ENCODE assay signal across 14 cellular contexts in the genomic region with DNA sequence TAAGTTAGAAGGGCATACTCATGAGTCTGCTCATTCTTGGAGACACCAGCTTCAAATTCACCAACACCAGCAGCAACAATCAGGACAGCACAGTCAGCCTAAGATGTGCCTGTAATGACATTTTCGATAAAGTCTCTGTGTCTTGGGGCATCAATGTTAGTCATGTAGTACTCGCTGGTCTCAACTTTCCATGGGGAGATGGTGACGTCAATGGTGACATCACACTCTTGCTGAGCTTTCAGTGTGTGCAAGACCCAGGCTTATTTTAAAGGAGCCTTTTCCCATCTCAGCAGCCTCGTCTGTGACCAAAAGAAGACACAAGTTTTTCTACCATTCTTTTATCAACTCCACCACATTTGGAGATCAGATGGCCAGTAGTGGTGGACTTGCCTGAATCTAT.
DNase-seq lines count a peak whose midpoint lies in the region; ATAC-seq and TF ChIP-seq lines count a peak whose summit lies in the region.
"Had no signal": no experiment of that assay in that cellular context is flagged by ENCODE, and none has a peak within 500 bp of the region (broad histone marks: within the 10 kb centered on the region; RNA-seq: fewer than 3 reads in every experiment).

No MANE protein-coding gene starts in this region.

- no peak overlapping the region for H3K4me3 ChIP-seq in fibroblast of mammary gland (ENCODE audit: control insufficient read depth, low read depth, low read length)
- H3K4me3 ChIP-seq: BLaER1 had no signal

- H3K36me3 Mint-ChIP-seq in activated naive CD4-positive, alpha-beta T cell treated with anti-CD3 and anti-CD28 coated beads for 36 hours (ENCODE audit: low read depth), result no peaks in the 10 kb centered on the region
- no peaks in the 10 kb centered on the region for H3K36me3 Mint-ChIP-seq in activated naive CD4-positive, alpha-beta T cell treated with anti-CD3 and anti-CD28 coated beads, Interleukin-2, amount 50 U/mL, for 72 hours
- H3K36me3 Mint-ChIP-seq: IgD-negative memory B cell had no signal

- intact Hi-C loops in activated naive CD4-positive, alpha-beta T cell treated with anti-CD3 and anti-CD28 coated beads for 36 hours (cut with micrococcal nuclease), result no loop called here

- CTCF ChIA-PET in activated naive CD4-positive, alpha-beta T cell treated with anti-CD3 and anti-CD28 coated beads for 36 hours (lab: Charles Lee), result no interaction called here

- H3K4me1 Mint-ChIP-seq in activated naive CD4-positive, alpha-beta T cell treated with anti-CD3 and anti-CD28 coated beads for 36 hours (ENCODE audit: low read depth), result peaks cover 15% of the 10 kb centered on the region

- peaks cover 6% of the 10 kb centered on the region for H3K9me3 Mint-ChIP-seq in activated naive CD4-positive, alpha-beta T cell treated with anti-CD3 and anti-CD28 coated beads for 36 hours
- H3K9me3 Mint-ChIP-seq in activated naive CD4-positive, alpha-beta T cell treated with anti-CD3 and anti-CD28 coated beads, Interleukin-2, amount 50 U/mL, for 72 hours, result peaks cover 6 to 25% of the 10 kb centered on the region in 2 donors

- H3K27ac Mint-ChIP-seq in activated naive CD4-positive, alpha-beta T cell treated with anti-CD3 and anti-CD28 coated beads for 36 hours, result no peak overlapping the region
- H3K27ac Mint-ChIP-seq in activated naive CD4-positive, alpha-beta T cell treated with anti-CD3 and anti-CD28 coated beads, Interleukin-2, amount 50 U/mL, for 72 hours, result no peak overlapping the region
- H3K27ac Mint-ChIP-seq: IgD-negative memory B cell had no signal

- DNase-seq in activated naive CD4-positive, alpha-beta T cell treated with anti-CD3 and anti-CD28 coated beads for 36 hours, result peak; percentile 11
- no peak for DNase-seq in activated naive CD4-positive, alpha-beta T cell treated with anti-CD3 and anti-CD28 coated beads, Interleukin-2, amount 50 U/mL, for 72 hours (ENCODE audit: low spot score in 2 of 2)
- DNase-seq in ELR (ENCODE audit: low read depth) (peak; percentile 17), SK-MEL-5 (ENCODE audit: low read depth, low spot score) (peak; percentile 26), fibroblast of mammary gland (ENCODE audit: low read depth) (peak; percentile 47), cerebellar nuclear complex (lab: John Stamatoyannopoulos, UW) (no peak), HuH-7.5 (ENCODE audit: low spot score) (no peak)
- DNase-seq: 8988T; AML-193; Caco-2; CD8-positive, alpha-beta memory T cell had no signal

- H3K4me3 Mint-ChIP-seq in activated naive CD4-positive, alpha-beta T cell treated with anti-CD3 and anti-CD28 coated beads for 36 hours, result no peak overlapping the region
- H3K4me3 Mint-ChIP-seq: IgD-negative memory B cell had no signal

- no peaks in the 10 kb centered on the region for H3K27me3 Mint-ChIP-seq in activated naive CD4-positive, alpha-beta T cell treated with anti-CD3 and anti-CD28 coated beads for 36 hours (ENCODE audit: low read depth)
- H3K27me3 Mint-ChIP-seq: CD8-positive, alpha-beta memory T cell had no signal

- in situ Hi-C loops in SK-MEL-5 (cut with HindIII; ENCODE audit: low pct_unique_long_range_greater_than_20kb, low sequenced_read_pairs), result no loop called here

- TF ChIP-seq CTCF in fibroblast of mammary gland (conservative IDR thresholded peaks at IDR 0.05; ENCODE audit: control insufficient read depth, insufficient read depth, low read depth, low read length), result no peak

- ATAC-seq in activated naive CD4-positive, alpha-beta T cell treated with anti-CD3 and anti-CD28 coated beads, Interleukin-2, amount 50 U/mL, for 72 hours, result no peak
- ATAC-seq: HCT116 had no signal

Comparison
In these comparisons a context has a peak if more than half of its experiments do, and no peak if none do; other contexts are left out.
1. DNase-seq: peak in activated naive CD4-positive, alpha-beta T cell treated with anti-CD3 and anti-CD28 coated beads for 36 hours (single experiment), ELR (single experiment), SK-MEL-5 (single experiment) and fibroblast of mammary gland (single experiment); none in activated naive CD4-positive, alpha-beta T cell treated with anti-CD3 and anti-CD28 coated beads, Interleukin-2, amount 50 U/mL, for 72 hours (0 of 2), cerebellar nuclear complex (0 of 2) and HuH-7.5 (single experiment).